8 cellular contexts compared by ENCODE assay signal in genomic region chr7:94289071-94289470, GRCh38.
DNase-seq lines count a peak whose midpoint lies in the region; ATAC-seq and TF ChIP-seq lines count a peak whose summit lies in the region.

No MANE protein-coding gene starts in this region.

- no peak overlapping the region for H3K4me3 Mint-ChIP-seq in WTC11

- H3K27me3 Mint-ChIP-seq in WTC11 (ENCODE audit: low read depth): no peaks in the 10 kb centered on the region

- POLR2A ChIA-PET in WTC11 (lab: Charles Lee): interaction anchor here (1.0 to 1.3 kb wide), 2 partner anchors 12 to 106 kb away, joined by 5 to 15 read pairs; partner anchors contain the start of gene COL1A2

- H3K9me3 Mint-ChIP-seq in WTC11: no peaks in the 10 kb centered on the region

- in situ Hi-C loops in G401 (cut with HindIII; ENCODE audit: low sequenced_read_pairs): no loop called here

- no peaks in the 10 kb centered on the region for H3K36me3 Mint-ChIP-seq in WTC11

- intact Hi-C loops in left ventricle myocardium superior (cut with micrococcal nuclease): loop anchor here (10.0 kb wide), 1 partner anchor 146 kb away; no protein-coding TSS in a partner anchor
- intact Hi-C loops in sciatic nerve (cut with DNase I): no loop called here

- ATAC-seq in WTC11 (peak; percentile 99), left ventricle myocardium superior (peak; percentile 88), sciatic nerve (peak; percentile 96)

- TF ChIP-seq CTCF in WTC11 (IDR thresholded peaks at IDR 0.05): peak; percentile 63

- peak; percentile 41 for DNase-seq in G401 (ENCODE audit: low spot score)
- DNase-seq in NCI-H1930 (lab: John Stamatoyannopoulos, UW): peak; percentile 63 to 71
- peak; percentile 77 for DNase-seq in WTC11 (ENCODE audit: low spot score)
- DNase-seq in left ventricle myocardium superior: peak; percentile 42
- DNase-seq in sciatic nerve (ENCODE audit: low spot score): peak; percentile 82
- DNase-seq in T-helper 9 cell: no peak
- DNase-seq in T-helper 2 cell: no peak
- no peak for DNase-seq in NOMO-1 (lab: John Stamatoyannopoulos, UW; ENCODE audit: unreplicated experiment in 2 of 2)

- no peak overlapping the region for H3K27ac Mint-ChIP-seq in WTC11

- peaks cover 8% of the 10 kb centered on the region for H3K4me1 Mint-ChIP-seq in WTC11

- CTCF ChIA-PET in WTC11 (lab: Charles Lee): interaction anchor here (0.5 to 7.7 kb wide), 44 partner anchors 9 to 1401 kb away, joined by 3 to 380 read pairs (median 4); partner anchors contain the start of genes COL1A2 and GNG11

TF ChIP-seq in WTC11, 78 proteins besides CTCF, POLR2A, EP300 and RAD21:
- no peak for TF ChIP-seq ELF4 (CRISPR knock-in tag; IDR thresholded peaks at IDR 0.05; ENCODE audit: low read depth)
- TF ChIP-seq E2F1 (CRISPR knock-in tag; IDR thresholded peaks at IDR 0.05): no peak
- no peak for TF ChIP-seq SP1 (CRISPR knock-in tag; conservative IDR thresholded peaks at IDR 0.05)
- TF ChIP-seq ETV6 (CRISPR knock-in tag; IDR thresholded peaks at IDR 0.05): peak; percentile 49; the same call in 1 of the 2 replicates
- TF ChIP-seq ZNF512 (CRISPR knock-in tag; IDR thresholded peaks at IDR 0.05; ENCODE audit: borderline replicate concordance): no peak

Comparison
In these comparisons a context has a peak if more than half of its experiments do, and no peak if none do; other contexts are left out.
1. DNase-seq: peak in G401 (single experiment), NCI-H1930 (2 of 2), WTC11 (single experiment), left ventricle myocardium superior (single experiment) and sciatic nerve (single experiment); none in T-helper 9 cell (single experiment), T-helper 2 cell (0 of 5) and NOMO-1 (0 of 2).
2. Peak in every context shown above with its lines, with median percentiles within 50 percentile points of each other: ATAC-seq.